Comparison of ENCODE assay signal across 10 cellular contexts in the genomic region with DNA sequence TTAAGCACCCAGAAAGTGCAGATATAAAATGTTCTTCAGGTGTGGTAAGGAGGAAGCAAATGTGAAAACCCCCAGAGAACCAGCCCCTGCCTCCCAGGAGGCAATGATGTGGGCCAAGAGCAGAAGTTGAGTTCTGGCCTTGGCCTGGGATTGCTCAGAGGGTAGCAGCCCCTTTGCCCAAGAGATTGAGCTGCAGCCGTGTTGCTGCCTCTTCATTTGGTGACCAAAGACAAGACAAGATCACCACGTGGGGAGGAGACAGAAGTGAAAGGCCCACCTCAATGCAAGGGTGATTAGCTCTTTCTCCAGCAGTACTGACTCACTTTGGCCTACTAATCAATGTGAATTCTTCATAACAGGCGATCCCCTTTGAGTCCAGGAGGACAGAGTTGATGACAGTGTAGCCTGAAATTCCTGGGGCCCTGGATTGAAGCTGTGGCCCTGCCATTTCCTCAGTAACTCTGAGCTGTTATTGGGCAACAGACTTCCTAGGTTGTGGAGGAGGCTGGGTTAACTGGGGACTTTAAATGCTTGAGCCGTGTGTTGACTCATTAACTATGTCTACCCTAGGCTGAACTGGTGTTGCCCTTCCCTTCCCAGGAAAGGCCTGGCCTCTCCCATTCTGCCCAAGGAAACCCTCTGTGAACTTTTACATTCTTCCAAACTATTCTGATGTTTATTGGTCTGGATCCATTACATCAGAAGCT.
DNase-seq lines count a peak whose midpoint lies in the region; ATAC-seq and TF ChIP-seq lines count a peak whose summit lies in the region.
"Had no signal": no experiment of that assay in that cellular context is flagged by ENCODE, and none has a peak within 500 bp of the region (broad histone marks: within the 10 kb centered on the region; RNA-seq: fewer than 3 reads in every experiment).

No MANE protein-coding gene starts in this region.

- no peaks in the 10 kb centered on the region for H3K36me3 ChIP-seq in gastroesophageal sphincter

- DNase-seq in CD14-positive monocyte (ENCODE audit: low spot score) (no peak), NOMO-1 treated with dmso at 0.1 percent for 144 hours (lab: John Stamatoyannopoulos, UW; ENCODE audit: unreplicated experiment) (peak; percentile 73), left ventricle myocardium superior (no peak), NCI-H526 treated with DMSO at 0.1 percent for 48 hours (lab: John Stamatoyannopoulos, UW) (no peak), activated gamma-delta T cell (lab: John Stamatoyannopoulos, UW) (no peak)
- DNase-seq: DND-41 had no signal

- H3K27ac Mint-ChIP-seq in CD14-positive monocyte: peak overlapping the region; percentile 37 to 89 (median 72)

- H3K9me3 Mint-ChIP-seq in CD14-positive monocyte: no peaks in the 10 kb centered on the region

- TF ChIP-seq CTCF in CD14-positive monocyte (IDR thresholded peaks at IDR 0.05) (no peak), gastroesophageal sphincter (IDR thresholded peaks at IDR 0.05) (no peak)

- H3K9me3 ChIP-seq in gastroesophageal sphincter: no peaks in the 10 kb centered on the region
- H3K9me3 ChIP-seq: heart right ventricle had no signal

- intact Hi-C loops in CD14-positive monocyte (cut with micrococcal nuclease) (no loop called here), left ventricle myocardium superior (cut with micrococcal nuclease) (no loop called here)

- peaks cover 22 to 23% of the 10 kb centered on the region in 2 donors for H3K36me3 Mint-ChIP-seq in CD14-positive monocyte

- H3K27me3 Mint-ChIP-seq in CD14-positive monocyte (ENCODE audit: low read depth in 3 of 3): peaks cover 0 to 8% (median 0%) of the 10 kb centered on the region in 3 donors

- H3K4me1 ChIP-seq in gastroesophageal sphincter: peaks cover 0 to 14% (median 3%) of the 10 kb centered on the region in 3 donors

- no peak for TF ChIP-seq POLR2A in gastroesophageal sphincter (IDR thresholded peaks at IDR 0.05)

- H3K4me3 ChIP-seq in gastroesophageal sphincter: no peak overlapping the region
- H3K4me3 ChIP-seq: heart right ventricle had no signal

- no peak for TF ChIP-seq EP300 in gastroesophageal sphincter (IDR thresholded peaks at IDR 0.05)

- ATAC-seq in GM21381 (IDR thresholded peaks at IDR 0.05; ENCODE audit: unreplicated experiment) (peak; percentile 19), left ventricle myocardium superior (peak; percentile 40), gastroesophageal sphincter (no peak), HG02970 (IDR thresholded peaks at IDR 0.05; ENCODE audit: low FRiP score, unreplicated experiment) (no peak)

- WGBS in gastroesophageal sphincter (ENCODE audit: low coverage in 1 of 2), 2 donors: 62 to 76% methylated on average over 3 to 4 of the region's 4 CpGs

- H3K27ac ChIP-seq in gastroesophageal sphincter: no peak overlapping the region

- peaks cover 59% of the 10 kb centered on the region for H3K4me1 Mint-ChIP-seq in CD14-positive monocyte

- no peaks in the 10 kb centered on the region for H3K27me3 ChIP-seq in gastroesophageal sphincter
- H3K27me3 ChIP-seq: heart right ventricle had no signal

- peak overlapping the region in 1 of 2 donors; percentile 51 for H3K4me3 Mint-ChIP-seq in CD14-positive monocyte

Comparison
In these comparisons a context has a peak if more than half of its experiments do, and no peak if none do; other contexts are left out.
1. ATAC-seq: peak in GM21381 (single experiment) and left ventricle myocardium superior (single experiment); none in gastroesophageal sphincter (single experiment) and HG02970 (single experiment).